In the genomic region with DNA sequence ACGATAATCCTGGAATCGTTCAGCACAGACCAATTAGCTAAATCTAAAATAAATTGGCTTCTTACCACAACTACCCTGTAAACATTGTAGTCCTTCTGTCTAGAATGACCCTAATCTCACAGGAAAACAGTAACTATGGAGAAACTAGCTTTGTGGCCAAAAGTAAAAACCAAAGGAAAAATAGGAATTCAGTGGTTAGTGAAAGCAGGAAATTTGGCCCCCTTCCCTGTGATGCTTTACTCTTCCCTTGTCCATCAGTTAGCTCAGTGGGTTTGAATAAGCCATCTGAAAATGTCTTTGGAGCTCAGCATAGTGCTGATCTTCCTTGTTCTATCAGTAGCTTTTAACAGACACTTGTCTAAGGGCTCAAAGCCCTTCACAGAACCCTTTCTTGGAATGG, we compare ENCODE assay signal across 8 cellular contexts. TPM values are rescaled to one million over a fixed set of nuclear protein-coding genes. Genes with fewer than 3 reads are reported as not detected.
A peak's percentile ranks its signal among the peaks of the same experiment; 100 is the strongest.
DNase-seq lines count a peak whose midpoint lies in the region; ATAC-seq and TF ChIP-seq lines count a peak whose summit lies in the region.

No MANE protein-coding gene starts in this region.

- no peaks in the 10 kb centered on the region for H3K4me1 ChIP-seq in endodermal cell (ENCODE audit: control insufficient read depth, insufficient read depth, low read length)
- H3K4me1 ChIP-seq in trophoblast cell (ENCODE audit: control insufficient read depth in 1 of 2, insufficient read depth in 2 of 2, low read length in 2 of 2): peaks cover 0 to 5% of the 10 kb centered on the region in 2 experiments

- H3K4me2 ChIP-seq in trophoblast cell (ENCODE audit: low read length): peak overlapping the region; percentile 78

- peaks cover 3% of the 10 kb centered on the region for H3K9me3 Mint-ChIP-seq in endodermal cell

- peaks cover 20% of the 10 kb centered on the region for H3K36me3 Mint-ChIP-seq in endodermal cell (ENCODE audit: low read depth)

- no peak overlapping the region for H3K14ac ChIP-seq in trophoblast cell (ENCODE audit: low read length)

- no peak overlapping the region for H3K23ac ChIP-seq in trophoblast cell (ENCODE audit: low read length)

- peak overlapping the region; percentile 0 for H3K9ac ChIP-seq in endodermal cell (ENCODE audit: extremely low read depth, low read length, poor library complexity, severe bottlenecking)
- H3K9ac ChIP-seq in trophoblast cell (ENCODE audit: low read length): no peak overlapping the region

- no peak overlapping the region for H4K12ac ChIP-seq in trophoblast cell (ENCODE audit: low read depth, low read length)

- H3K27ac Mint-ChIP-seq in endodermal cell: peak overlapping the region; percentile 39

- H3K4me3 Mint-ChIP-seq in endodermal cell: peak overlapping the region; percentile 86

- peak; percentile 19 for DNase-seq in EL
- peak; percentile 25 for DNase-seq in NCI-H82 treated with DMSO at 0.1 percent for 48 hours (lab: John Stamatoyannopoulos, UW; ENCODE audit: unreplicated experiment)
- DNase-seq in endodermal cell: no peak
- no peak for DNase-seq in trophoblast cell
- DNase-seq in SKM-1 treated with dmso at 0.1 percent for 144 hours (lab: John Stamatoyannopoulos, UW; ENCODE audit: unreplicated experiment): no peak

- H3K4ac ChIP-seq in trophoblast cell (ENCODE audit: low read depth, low read length): peak overlapping the region; percentile 98

- no peak for TF ChIP-seq CTCF in endodermal cell (conservative IDR thresholded peaks at IDR 0.05)

- H2AFZ ChIP-seq in trophoblast cell (ENCODE audit: insufficient read depth, low read length, poor library complexity): no peak overlapping the region

- H3K4me3 ChIP-seq in endodermal cell (ENCODE audit: low read length) (peak overlapping the region; percentile 78), trophoblast cell (ENCODE audit: low read depth, low read length) (no peak overlapping the region)

- peaks cover 6% of the 10 kb centered on the region for H3K79me2 ChIP-seq in trophoblast cell (ENCODE audit: control insufficient read depth, insufficient read depth, low read length, poor library complexity)

- no peaks in the 10 kb centered on the region for H3K27me3 Mint-ChIP-seq in endodermal cell (ENCODE audit: insufficient read depth)

- no peak overlapping the region for H2BK12ac ChIP-seq in trophoblast cell (ENCODE audit: low read length)

- 65 to 82% methylated on average over 2 of the region's 2 CpGs for WGBS in endodermal cell (ENCODE audit: insufficient coverage in 1 of 2, insufficient read length in 1 of 2), 2 experiments
- no CpG with 5 or more reads among the region's 2 CpGs for WGBS in trophoblast cell (ENCODE audit: extremely low coverage, insufficient coverage, insufficient read length)

- no peak for ATAC-seq in GM19351 (IDR thresholded peaks at IDR 0.05; ENCODE audit: unreplicated experiment)
- no peak for ATAC-seq in HG02588 (IDR thresholded peaks at IDR 0.05; ENCODE audit: unreplicated experiment)
- no peak for ATAC-seq in HG02678 (IDR thresholded peaks at IDR 0.05; ENCODE audit: unreplicated experiment)

- H2BK120ac ChIP-seq in trophoblast cell (ENCODE audit: insufficient read depth, low read length, poor library complexity): no peak overlapping the region

- H2AK5ac ChIP-seq in trophoblast cell (ENCODE audit: low read length): no peak overlapping the region

- H3K27me3 ChIP-seq in endodermal cell (ENCODE audit: control insufficient read depth, insufficient read depth, low read length, poor library complexity, severe bottlenecking): no peaks in the 10 kb centered on the region
- no peaks in the 10 kb centered on the region for H3K27me3 ChIP-seq in trophoblast cell (ENCODE audit: insufficient read depth, low read length)

- H3K18ac ChIP-seq in trophoblast cell (ENCODE audit: low read length): no peak overlapping the region

- H3K79me1 ChIP-seq in trophoblast cell (ENCODE audit: low read length): peaks cover 8% of the 10 kb centered on the region

- peaks cover 12% of the 10 kb centered on the region for H3K4me1 Mint-ChIP-seq in endodermal cell

- no peak overlapping the region for H4K91ac ChIP-seq in trophoblast cell (ENCODE audit: low read depth, low read length)

- peaks cover 27% of the 10 kb centered on the region for H3K36me3 ChIP-seq in endodermal cell (ENCODE audit: control insufficient read depth, insufficient read depth, low read length)
- peaks cover 7 to 8% of the 10 kb centered on the region in 2 experiments for H3K36me3 ChIP-seq in trophoblast cell (ENCODE audit: control insufficient read depth in 1 of 2, insufficient read depth in 2 of 2, low read length in 2 of 2)

- no peak overlapping the region for H2BK5ac ChIP-seq in trophoblast cell (ENCODE audit: low read depth, low read length, poor library complexity)

- peaks cover 8% of the 10 kb centered on the region for H3K9me3 ChIP-seq in endodermal cell (ENCODE audit: control insufficient read depth, low read length)
- H3K9me3 ChIP-seq in trophoblast cell (ENCODE audit: insufficient read depth, low read depth, low read length): no peaks in the 10 kb centered on the region

- H3K27ac ChIP-seq in endodermal cell (ENCODE audit: low read depth, low read length) (no peak overlapping the region), trophoblast cell (ENCODE audit: low read depth, low read length) (no peak overlapping the region)

- H4K8ac ChIP-seq in trophoblast cell (ENCODE audit: low read depth, low read length): no peak overlapping the region

RNA-seq across cellular contexts. Expression of gene NMD3, which starts 1.6 kb away (rescaled TPM):
- total RNA-seq in endodermal cell: 10 to 100 TPM; 47.1 to 48.3 TPM
- 52.0 TPM for polyA plus RNA-seq in endodermal cell (2013, experiment 1 of 2)
- 44.3 TPM for polyA plus RNA-seq in endodermal cell (2013, experiment 2 of 2)
- 49.5 and 51.2 TPM in 2 replicates for polyA plus RNA-seq in trophoblast cell (2013)

Comparison
In these comparisons a context has a peak if more than half of its experiments do, and no peak if none do; other contexts are left out.
1. DNase-seq: peak in EL (single experiment) and NCI-H82 treated with DMSO at 0.1 percent for 48 hours (single experiment); none in endodermal cell (single experiment), trophoblast cell (0 of 2) and SKM-1 treated with dmso at 0.1 percent for 144 hours (single experiment).